ENCODE assay signal across 10 cellular contexts in the genomic region with DNA sequence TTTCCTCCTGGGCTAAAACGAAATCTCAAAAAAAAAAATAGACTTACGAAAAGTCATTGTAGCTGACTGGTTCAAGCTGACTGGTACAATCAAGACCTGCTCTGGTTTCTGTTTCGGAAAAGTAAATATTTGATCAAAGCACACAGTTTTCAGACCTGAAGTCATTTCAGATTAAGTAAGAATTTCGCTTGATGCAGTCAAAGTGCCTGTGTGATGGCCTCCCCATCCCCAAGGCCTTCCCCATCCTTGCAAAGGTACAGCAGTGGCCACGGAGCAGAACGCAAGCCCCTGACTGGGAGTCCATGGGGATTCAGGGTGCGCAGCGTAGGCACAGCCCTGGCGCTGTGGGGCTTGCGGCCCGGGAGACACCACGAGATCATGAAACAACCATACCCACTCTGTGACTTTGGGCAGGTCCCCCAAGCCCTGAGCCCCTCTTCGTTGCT. TPM values are rescaled to one million over a fixed set of nuclear protein-coding genes. Genes with fewer than 3 reads are reported as not detected.
A peak's percentile ranks its signal among the peaks of the same experiment; 100 is the strongest.
DNase-seq lines count a peak whose midpoint lies in the region; ATAC-seq and TF ChIP-seq lines count a peak whose summit lies in the region.
"Had no signal": no experiment of that assay in that cellular context is flagged by ENCODE, and none has a peak within 500 bp of the region (broad histone marks: within the 10 kb centered on the region; RNA-seq: fewer than 3 reads in every experiment).

No MANE protein-coding gene starts in this region.

- intact Hi-C loops in adrenal gland (cut with DNase I), result no loop called here
- intact Hi-C loops in naive thymus-derived CD4-positive, alpha-beta T cell (cut with micrococcal nuclease), result no loop called here

- no peak overlapping the region for H3K27ac ChIP-seq in CD8-positive, alpha-beta memory T cell (ENCODE audit: low read depth, low read length)
- peak overlapping the region in 4 of 5 donors; percentile 20 to 91 (median 58) for H3K27ac ChIP-seq in adrenal gland
- no peak overlapping the region for H3K27ac ChIP-seq in naive thymus-derived CD4-positive, alpha-beta T cell (ENCODE audit: low read depth, low read length)
- H3K27ac ChIP-seq: parathyroid adenoma had no signal

- H3K27me3 ChIP-seq in CD8-positive, alpha-beta memory T cell (ENCODE audit: insufficient read depth, low read length, poor library complexity, severe bottlenecking), result no peaks in the 10 kb centered on the region
- no peaks in the 10 kb centered on the region for H3K27me3 ChIP-seq in adrenal gland
- H3K27me3 ChIP-seq in naive thymus-derived CD4-positive, alpha-beta T cell (ENCODE audit: control insufficient read depth in 2 of 2, insufficient read depth in 2 of 2, low read length in 2 of 2), result no peaks in the 10 kb centered on the region

- H3K36me3 Mint-ChIP-seq in CD8-positive, alpha-beta memory T cell, result no peaks in the 10 kb centered on the region
- peaks cover 0 to 2% (median 0%) of the 10 kb centered on the region in 5 donors for H3K36me3 Mint-ChIP-seq in naive thymus-derived CD4-positive, alpha-beta T cell
- H3K36me3 Mint-ChIP-seq: activated naive CD8-positive, alpha-beta T cell had no signal

- TF ChIP-seq CTCF in adrenal gland (IDR thresholded peaks at IDR 0.05) (no peak), foreskin fibroblast (IDR thresholded peaks at IDR 0.05; ENCODE audit: low read depth, low read length) (no peak)

- peaks cover 4 to 15% of the 10 kb centered on the region in 2 donors for H3K27me3 Mint-ChIP-seq in CD8-positive, alpha-beta memory T cell
- H3K27me3 Mint-ChIP-seq in naive thymus-derived CD4-positive, alpha-beta T cell, result peaks cover 0 to 12% (median 0%) of the 10 kb centered on the region in 5 donors

- TF ChIP-seq POLR2A in adrenal gland (IDR thresholded peaks at IDR 0.05), result no peak

- H3K4me3 ChIP-seq in CD8-positive, alpha-beta memory T cell (ENCODE audit: low read length), result no peak overlapping the region
- no peak overlapping the region for H3K4me3 ChIP-seq in adrenal gland
- no peak overlapping the region for H3K4me3 ChIP-seq in naive thymus-derived CD4-positive, alpha-beta T cell (ENCODE audit: low read length)
- peak overlapping the region in 1 of 2 donors; percentile 4 for H3K4me3 ChIP-seq in foreskin fibroblast (ENCODE audit: low read depth in 1 of 2, low read length in 2 of 2)

- POLR2A ChIA-PET in CD8-positive, alpha-beta memory T cell (lab: Charles Lee), result no interaction called here
- POLR2A ChIA-PET in naive thymus-derived CD4-positive, alpha-beta T cell (lab: Charles Lee), result interaction anchor here (0.6 kb wide), 1 partner anchor 635 kb away, joined by 3 read pairs; no protein-coding TSS in a partner anchor

- WGBS in adrenal gland, 4 donors, result 59 to 81% (median 75%) methylated on average over 10 to 13 of the region's 13 CpGs

- no peaks in the 10 kb centered on the region for H3K9me3 Mint-ChIP-seq in CD8-positive, alpha-beta memory T cell
- no peaks in the 10 kb centered on the region for H3K9me3 Mint-ChIP-seq in naive thymus-derived CD4-positive, alpha-beta T cell

- peaks cover 19% of the 10 kb centered on the region for H3K4me1 ChIP-seq in CD8-positive, alpha-beta memory T cell (ENCODE audit: insufficient read depth, low read length)
- peaks cover 15 to 59% of the 10 kb centered on the region in 2 donors for H3K4me1 ChIP-seq in adrenal gland (replicated peaks in 1 of 2)
- peaks cover 0 to 14% of the 10 kb centered on the region in 2 donors for H3K4me1 ChIP-seq in naive thymus-derived CD4-positive, alpha-beta T cell (ENCODE audit: control insufficient read depth in 2 of 2, insufficient read depth in 2 of 2, low read length in 2 of 2)
- H3K4me1 ChIP-seq: parathyroid adenoma had no signal

- no peaks in the 10 kb centered on the region for H3K36me3 ChIP-seq in CD8-positive, alpha-beta memory T cell (ENCODE audit: insufficient read depth, low read length)
- H3K36me3 ChIP-seq in adrenal gland (replicated peaks in 1 of 2), result no peaks in the 10 kb centered on the region
- no peaks in the 10 kb centered on the region for H3K36me3 ChIP-seq in naive thymus-derived CD4-positive, alpha-beta T cell (ENCODE audit: control insufficient read depth in 2 of 3, insufficient read depth in 3 of 3, low read length in 3 of 3)

- H3K9me3 ChIP-seq in CD8-positive, alpha-beta memory T cell (ENCODE audit: low read length), result no peaks in the 10 kb centered on the region
- no peaks in the 10 kb centered on the region for H3K9me3 ChIP-seq in adrenal gland (replicated peaks in 1 of 3)
- H3K9me3 ChIP-seq in naive thymus-derived CD4-positive, alpha-beta T cell (ENCODE audit: control insufficient read depth in 2 of 3, low read length in 3 of 3), result no peaks in the 10 kb centered on the region

- ATAC-seq in GM21723 (IDR thresholded peaks at IDR 0.05; ENCODE audit: unreplicated experiment), result peak; percentile 37
- peak; percentile 28 for ATAC-seq in naive thymus-derived CD4-positive, alpha-beta T cell

- CTCF ChIA-PET in CD8-positive, alpha-beta memory T cell (lab: Charles Lee), result no interaction called here
- CTCF ChIA-PET in naive thymus-derived CD4-positive, alpha-beta T cell (lab: Charles Lee), result no interaction called here

- H3K4me1 Mint-ChIP-seq in CD8-positive, alpha-beta memory T cell, result no peaks in the 10 kb centered on the region
- H3K4me1 Mint-ChIP-seq in naive thymus-derived CD4-positive, alpha-beta T cell, result peaks cover 4 to 37% (median 32%) of the 10 kb centered on the region in 7 donors

- H3K27ac Mint-ChIP-seq in CD8-positive, alpha-beta memory T cell, result peak overlapping the region in 1 of 8 donors; percentile 49
- H3K27ac Mint-ChIP-seq in naive thymus-derived CD4-positive, alpha-beta T cell, result peak overlapping the region in 8 of 9 donors; percentile 43 to 93 (median 74)
- H3K27ac Mint-ChIP-seq: activated naive CD8-positive, alpha-beta T cell had no signal

- no peak for DNase-seq in CD8-positive, alpha-beta memory T cell
- peak in 1 of 7 donors; percentile 48 for DNase-seq in adrenal gland
- DNase-seq in naive thymus-derived CD4-positive, alpha-beta T cell, result peak in 3 of 9 donors; percentile 8 to 24 (median 14)
- no peak for DNase-seq in superior temporal gyrus (ENCODE audit: extremely low spot score)
- DNase-seq in COLO668 (lab: John Stamatoyannopoulos, UW; ENCODE audit: unreplicated experiment), result no peak
- no peak for DNase-seq in foreskin fibroblast
- DNase-seq in NCI-H524 treated with DMSO at 0.1 percent for 48 hours (lab: John Stamatoyannopoulos, UW), result no peak

- H3K4me3 Mint-ChIP-seq in CD8-positive, alpha-beta memory T cell, result peak overlapping the region in 4 of 7 donors; percentile 23 to 72 (median 62)
- H3K4me3 Mint-ChIP-seq in naive thymus-derived CD4-positive, alpha-beta T cell, result peak overlapping the region in 9 of 10 donors; percentile 39 to 90 (median 78)
- H3K4me3 Mint-ChIP-seq: activated naive CD8-positive, alpha-beta T cell had no signal

RNA-seq across cellular contexts. Expression of a gene that starts 29.2 kb away (rescaled TPM):
- under 1 TPM; 0.18 to 0.24 TPM for total RNA-seq in CD8-positive, alpha-beta memory T cell
- polyA plus RNA-seq in CD8-positive, alpha-beta memory T cell, result not detected
- total RNA-seq in adrenal gland, result 10 to 100 TPM; 24.0 to 54.5 (median 39.8) TPM
- polyA plus RNA-seq in adrenal gland, result 10 to 100 TPM in 1 of 3 donors, 1 to 10 TPM in 2; 5.2 to 15.7 (median 8.1) TPM
- 10 to 100 TPM in 1 of 5 experiments, 1 to 10 TPM in 3, under 1 TPM in 1; 0.41 to 43.3 (median 2.4) TPM for total RNA-seq in naive thymus-derived CD4-positive, alpha-beta T cell
- polyA plus RNA-seq in naive thymus-derived CD4-positive, alpha-beta T cell, result under 1 TPM; 0.27 to 0.32 TPM

Comparison
In these comparisons a context has a peak if more than half of its experiments do, and no peak if none do; other contexts are left out.
1. H3K27ac ChIP-seq: peak in adrenal gland (4 of 5); none in CD8-positive, alpha-beta memory T cell (single experiment) and naive thymus-derived CD4-positive, alpha-beta T cell (single experiment).